ENCODE assay signal across 1 cellular context in the genomic region with DNA sequence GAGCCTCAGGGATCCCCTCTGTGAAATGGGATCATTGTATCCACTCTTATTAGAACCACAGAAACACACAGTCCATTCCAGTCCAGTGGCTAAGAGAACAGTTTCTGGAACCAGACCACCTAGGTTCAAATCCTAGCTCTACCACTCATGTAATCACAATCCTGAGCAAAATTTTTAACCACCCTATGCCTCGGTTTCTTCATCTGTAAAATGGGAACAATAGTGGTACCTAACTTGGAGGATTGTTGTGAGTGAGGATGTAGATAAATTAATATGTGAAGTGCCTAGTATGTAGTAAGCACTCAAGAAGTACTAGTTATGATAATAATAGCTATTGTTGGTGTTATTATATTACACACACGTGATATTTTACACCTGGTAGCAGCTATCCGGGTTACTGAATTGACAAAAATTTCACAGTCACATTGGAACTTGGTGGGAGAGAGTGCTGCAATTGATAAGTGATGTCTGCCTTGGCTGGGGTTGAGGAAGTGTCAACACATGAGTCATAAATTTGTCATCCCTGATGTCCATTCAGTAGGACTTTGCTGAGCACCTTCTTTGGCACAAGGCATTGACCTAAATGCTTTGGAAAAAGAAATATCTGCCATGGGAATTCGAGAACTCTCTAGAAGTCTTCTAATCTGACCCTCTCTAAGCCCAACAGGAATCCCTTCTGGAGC.
TF ChIP-seq lines count a peak whose summit lies in the region.

No MANE protein-coding gene starts in this region.

TF ChIP-seq in GM23338, 12 proteins besides CTCF, POLR2A, EP300 and RAD21 (continued from another document):
- TF ChIP-seq, protein P1, sequence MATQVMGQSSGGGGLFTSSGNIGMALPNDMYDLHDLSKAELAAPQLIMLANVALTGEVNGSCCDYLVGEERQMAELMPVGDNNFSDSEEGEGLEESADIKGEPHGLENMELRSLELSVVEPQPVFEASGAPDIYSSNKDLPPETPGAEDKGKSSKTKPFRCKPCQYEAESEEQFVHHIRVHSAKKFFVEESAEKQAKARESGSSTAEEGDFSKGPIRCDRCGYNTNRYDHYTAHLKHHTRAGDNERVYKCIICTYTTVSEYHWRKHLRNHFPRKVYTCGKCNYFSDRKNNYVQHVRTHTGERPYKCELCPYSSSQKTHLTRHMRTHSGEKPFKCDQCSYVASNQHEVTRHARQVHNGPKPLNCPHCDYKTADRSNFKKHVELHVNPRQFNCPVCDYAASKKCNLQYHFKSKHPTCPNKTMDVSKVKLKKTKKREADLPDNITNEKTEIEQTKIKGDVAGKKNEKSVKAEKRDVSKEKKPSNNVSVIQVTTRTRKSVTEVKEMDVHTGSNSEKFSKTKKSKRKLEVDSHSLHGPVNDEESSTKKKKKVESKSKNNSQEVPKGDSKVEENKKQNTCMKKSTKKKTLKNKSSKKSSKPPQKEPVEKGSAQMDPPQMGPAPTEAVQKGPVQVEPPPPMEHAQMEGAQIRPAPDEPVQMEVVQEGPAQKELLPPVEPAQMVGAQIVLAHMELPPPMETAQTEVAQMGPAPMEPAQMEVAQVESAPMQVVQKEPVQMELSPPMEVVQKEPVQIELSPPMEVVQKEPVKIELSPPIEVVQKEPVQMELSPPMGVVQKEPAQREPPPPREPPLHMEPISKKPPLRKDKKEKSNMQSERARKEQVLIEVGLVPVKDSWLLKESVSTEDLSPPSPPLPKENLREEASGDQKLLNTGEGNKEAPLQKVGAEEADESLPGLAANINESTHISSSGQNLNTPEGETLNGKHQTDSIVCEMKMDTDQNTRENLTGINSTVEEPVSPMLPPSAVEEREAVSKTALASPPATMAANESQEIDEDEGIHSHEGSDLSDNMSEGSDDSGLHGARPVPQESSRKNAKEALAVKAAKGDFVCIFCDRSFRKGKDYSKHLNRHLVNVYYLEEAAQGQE (IDR thresholded peaks at IDR 0.05; ENCODE audit: unreplicated experiment): no peak
- TF ChIP-seq, protein P2, sequence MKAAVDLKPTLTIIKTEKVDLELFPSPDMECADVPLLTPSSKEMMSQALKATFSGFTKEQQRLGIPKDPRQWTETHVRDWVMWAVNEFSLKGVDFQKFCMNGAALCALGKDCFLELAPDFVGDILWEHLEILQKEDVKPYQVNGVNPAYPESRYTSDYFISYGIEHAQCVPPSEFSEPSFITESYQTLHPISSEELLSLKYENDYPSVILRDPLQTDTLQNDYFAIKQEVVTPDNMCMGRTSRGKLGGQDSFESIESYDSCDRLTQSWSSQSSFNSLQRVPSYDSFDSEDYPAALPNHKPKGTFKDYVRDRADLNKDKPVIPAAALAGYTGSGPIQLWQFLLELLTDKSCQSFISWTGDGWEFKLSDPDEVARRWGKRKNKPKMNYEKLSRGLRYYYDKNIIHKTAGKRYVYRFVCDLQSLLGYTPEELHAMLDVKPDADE (IDR thresholded peaks at IDR 0.05): no peak
- TF ChIP-seq EZH2phosphoT487 (IDR thresholded peaks at IDR 0.05; ENCODE audit: unreplicated experiment) (no peak), NANOG (IDR thresholded peaks at IDR 0.05; ENCODE audit: borderline replicate concordance) (no peak), EZH2 (IDR thresholded peaks at IDR 0.05; ENCODE audit: low read depth, unreplicated experiment) (no peak), ZNF114 (CRISPR knock-in tag; IDR thresholded peaks at IDR 0.05) (no peak), STAT1 (IDR thresholded peaks at IDR 0.05; ENCODE audit: unreplicated experiment) (no peak), ZNF331 (CRISPR knock-in tag; IDR thresholded peaks at IDR 0.05; ENCODE audit: low read depth) (no peak)
